8 cellular contexts compared by ENCODE assay signal in genomic region chr15:73683624-73684536, GRCh38. TPM values are rescaled to one million over a fixed set of nuclear protein-coding genes. Genes with fewer than 3 reads are reported as not detected.
A peak's percentile ranks its signal among the peaks of the same experiment; 100 is the strongest.
DNase-seq lines count a peak whose midpoint lies in the region; ATAC-seq and TF ChIP-seq lines count a peak whose summit lies in the region.

Gene CD276, plus strand, starts transcription at chr15:73684383. Its CDS starts 15,257 bp downstream, at chr15:73699640.

- H3K79me2 ChIP-seq in ACC112 (ENCODE audit: control insufficient read depth, insufficient read depth, low read length, unreplicated experiment) = peaks cover 44% of the 10 kb centered on the region

- H3K36me3 ChIP-seq in ACC112 (ENCODE audit: insufficient read depth, low read length) (no peaks in the 10 kb centered on the region), GM06990 (ENCODE audit: control insufficient read depth, insufficient read depth, low read length) (no peaks in the 10 kb centered on the region), iPS DF 6.9 (ENCODE audit: control insufficient read depth, insufficient read depth, low read length) (no peaks in the 10 kb centered on the region)

- H3K4me3 ChIP-seq in ACC112 (ENCODE audit: low read depth, low read length) = peak within 1 kb of the TSS; percentile 93
- peak within 1 kb of the TSS; percentile 50 for H3K4me3 ChIP-seq in GM06990 (replicated peaks; ENCODE audit: low read depth, low read length)
- peak within 1 kb of the TSS; percentile 67 for H3K4me3 ChIP-seq in iPS DF 6.9 (ENCODE audit: low read length)

- peak within 1 kb of the TSS; percentile 62 for H2AFZ ChIP-seq in ACC112 (ENCODE audit: low read length, unreplicated experiment)

- H3K27ac ChIP-seq in ACC112 (ENCODE audit: low read depth, low read length) (peak within 1 kb of the TSS; percentile 80), iPS DF 6.9 (ENCODE audit: low read length) (no peak within 1 kb of the TSS)

- peaks cover 52% of the 10 kb centered on the region for H3K4me1 ChIP-seq in ACC112 (ENCODE audit: control insufficient read depth, insufficient read depth, low read length, unreplicated experiment)
- H3K4me1 ChIP-seq in iPS DF 6.9 (ENCODE audit: control insufficient read depth, insufficient read depth, low read length) = peaks cover 6% of the 10 kb centered on the region

- H3K9me3 ChIP-seq in iPS DF 6.9 (ENCODE audit: control insufficient read depth, insufficient read depth, low read length) = no peaks in the 10 kb centered on the region

- WGBS in iPS DF 6.9 (ENCODE audit: insufficient coverage, insufficient read length) = no CpG with 5 or more reads among the region's 68 CpGs

- in situ Hi-C loops in T47D (cut with HindIII; ENCODE audit: low pct_unique_long_range_greater_than_20kb, low sequenced_read_pairs) = no loop called here

- DNase-seq in GM06990 (ENCODE audit: extremely low read depth, insufficient read length) (no peak), NOMO-1 treated with DMSO at 0.1 percent for 48 hours (lab: John Stamatoyannopoulos, UW; ENCODE audit: unreplicated experiment) (peak; percentile 61), T47D (ENCODE audit: low read depth in 1 of 2, low spot score in 1 of 2) (peak; percentile 74 to 85), iPS DF 6.9 (ENCODE audit: low read depth, low spot score) (no peak), pulmonary artery endothelial cell (ENCODE audit: low read depth, low spot score) (no peak)

- no peaks in the 10 kb centered on the region for H3K27me3 ChIP-seq in ACC112 (ENCODE audit: insufficient read depth, low read length)
- H3K27me3 ChIP-seq in GM06990 (replicated peaks; ENCODE audit: control insufficient read depth, insufficient read depth, low read length) = peaks cover 2% of the 10 kb centered on the region
- H3K27me3 ChIP-seq in iPS DF 6.9 (ENCODE audit: control insufficient read depth, insufficient read depth, low read length) = no peaks in the 10 kb centered on the region

- peak; percentile 18 for TF ChIP-seq CTCF in GM06990 (IDR thresholded peaks at IDR 0.05; ENCODE audit: insufficient read depth, low read length, poor library complexity, severe bottlenecking)

- ATAC-seq in HG03378 (IDR thresholded peaks at IDR 0.05; ENCODE audit: unreplicated experiment) (no peak), GM18868 (IDR thresholded peaks at IDR 0.05; ENCODE audit: unreplicated experiment) (no peak)

RNA-seq across cellular contexts. Expression of gene CD276, which starts in this region (rescaled TPM):
- 39.8 and 87.2 TPM in 2 replicates for total RNA-seq in pulmonary artery endothelial cell

Comparison
In these comparisons a context has a peak if more than half of its experiments do, and no peak if none do; other contexts are left out.
1. DNase-seq: peak in NOMO-1 treated with DMSO at 0.1 percent for 48 hours (single experiment) and T47D (2 of 2); none in GM06990 (single experiment), iPS DF 6.9 (single experiment) and pulmonary artery endothelial cell (single experiment).
2. Peak in every context shown above with its lines, with median percentiles within 50 percentile points of each other: H3K4me3 ChIP-seq.